Comparison of ENCODE assay signal across 13 cellular contexts in the genomic region with DNA sequence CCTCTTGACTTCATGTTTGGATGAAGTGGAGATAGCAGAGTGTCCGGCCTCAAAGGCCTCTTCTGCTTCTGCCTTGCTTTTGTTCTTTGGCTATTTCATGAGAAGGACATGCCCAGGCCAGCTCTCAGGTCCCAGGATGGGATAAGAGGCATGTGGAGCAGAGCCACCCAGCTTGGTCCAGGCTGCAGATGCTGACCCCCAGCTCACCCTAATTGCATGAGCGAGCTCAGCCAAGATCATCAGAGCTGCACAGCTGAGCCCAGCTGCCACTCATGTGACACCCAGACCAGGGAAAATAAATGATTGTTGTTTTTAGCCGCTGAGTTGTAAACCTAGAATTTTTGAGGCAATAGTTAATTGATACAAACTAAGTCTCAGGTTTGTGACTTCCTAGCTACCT.
"Had no signal": no experiment of that assay in that cellular context is flagged by ENCODE, and none has a peak within 500 bp of the region (broad histone marks: within the 10 kb centered on the region; RNA-seq: fewer than 3 reads in every experiment).

No MANE protein-coding gene starts in this region.

- H3K9me3 ChIP-seq: neutrophil had no signal

- H3K27ac ChIP-seq: neutrophil had no signal

- DNase-seq: activated naive CD4-positive, alpha-beta T cell treated with anti-CD3 and anti-CD28 coated beads, Interleukin-2, amount 10 ng/mL, durations not matched to agents 7 days and 5 days; central memory CD4-positive, alpha-beta T cell; dermis blood vessel endothelial cell; erythroblast; immature natural killer cell; mesendoderm; naive B cell; posterior cingulate gyrus; stimulated activated CD4-positive, alpha-beta T cell treated with anti-CD3 and anti-CD28 coated beads, Interleukin-15, amount 100 ng/mL, for 24 hours; stimulated activated CD4-positive, alpha-beta T cell treated with anti-CD3 and anti-CD28 coated beads, Interleukin-4, amount 100 ng/mL, for 24 hours; T-helper 17 cell had no signal

- H3K27me3 ChIP-seq: neutrophil had no signal

- H3K36me3 ChIP-seq: neutrophil had no signal

- ATAC-seq: left colon, T-helper 17 cell had no signal
